In the genomic region with DNA sequence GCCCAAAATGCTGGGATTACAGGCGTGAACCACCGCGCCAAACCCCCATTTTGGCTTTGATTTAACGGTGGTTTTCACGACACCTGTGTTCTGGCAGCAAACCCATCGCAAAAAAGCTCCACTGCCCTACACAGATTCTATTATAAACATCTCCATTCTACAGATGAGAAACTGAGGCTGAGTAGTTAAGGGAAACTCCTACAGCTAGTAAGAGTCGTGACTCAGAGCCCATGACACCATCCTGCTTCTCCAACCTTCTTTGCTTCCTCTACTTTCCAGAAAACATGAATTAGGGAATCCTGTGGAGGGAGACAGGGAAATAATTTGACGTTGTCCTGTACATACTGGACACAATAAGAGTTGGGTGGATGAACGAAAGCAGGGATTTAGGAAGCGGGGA, we compare ENCODE assay signal across 8 cellular contexts. TPM values are rescaled to one million over a fixed set of nuclear protein-coding genes. Genes with fewer than 3 reads are reported as not detected.
DNase-seq lines count a peak whose midpoint lies in the region; TF ChIP-seq lines count a peak whose summit lies in the region.

No MANE protein-coding gene starts in this region.

- no peaks in the 10 kb centered on the region for H4K20me1 ChIP-seq in BLaER1 treated with 17β-estradiol and CSF1 and Interleukin-3, amounts not matched to agents 10 nM and 100 nM

- H3K4me3 Mint-ChIP-seq in neural crest cell: peak overlapping the region; percentile 92

- no peaks in the 10 kb centered on the region for H3K36me3 Mint-ChIP-seq in neural crest cell (ENCODE audit: low read depth)

- no peaks in the 10 kb centered on the region for H3K9me3 ChIP-seq in BLaER1 treated with 17β-estradiol and CSF1 and Interleukin-3, amounts not matched to agents 10 nM and 100 nM (replicated peaks in 1 of 11)
- H3K9me3 ChIP-seq in duodenal mucosa (ENCODE audit: control insufficient read depth in 1 of 2, low read length in 2 of 2): no peaks in the 10 kb centered on the region

- DNase-seq in NB4 (ENCODE audit: low read depth) (no peak), neural crest cell (ENCODE audit: low read depth, low spot score) (no peak), cortex of kidney (lab: John Stamatoyannopoulos, UW) (no peak), GM20000 (ENCODE audit: low spot score) (no peak), NCI-H1417 (lab: John Stamatoyannopoulos, UW) (no peak)
- DNase-seq in stimulated activated CD8-positive, alpha-beta memory T cell treated with anti-CD3 and anti-CD28 coated beads, Interleukin-4, amount 100 ng/mL, for 48 hours: no peak

- peaks cover 17% of the 10 kb centered on the region for H3K4me1 Mint-ChIP-seq in neural crest cell

- H3K9me3 Mint-ChIP-seq in neural crest cell: no peaks in the 10 kb centered on the region

- no peaks in the 10 kb centered on the region for H3K27me3 Mint-ChIP-seq in neural crest cell (ENCODE audit: low read depth)

- no peak overlapping the region for H3K27ac Mint-ChIP-seq in neural crest cell (ENCODE audit: unreplicated experiment)

- TF ChIP-seq CTCF in NB4 (IDR thresholded peaks at IDR 0.05; ENCODE audit: low read depth, low read length): no peak
- TF ChIP-seq CTCF in neural crest cell (conservative IDR thresholded peaks at IDR 0.05): no peak
- TF ChIP-seq CTCF in GM20000 (IDR thresholded peaks at IDR 0.05; ENCODE audit: extremely low read depth, missing control alignments): no peak

- TF ChIP-seq POLR2A in NB4 (IDR thresholded peaks at IDR 0.05; ENCODE audit: extremely low read depth, insufficient read length): no peak

- peaks cover 15 to 33% (median 23%) of the 10 kb centered on the region in 10 experiments for H3K4me1 ChIP-seq in BLaER1 treated with 17β-estradiol and CSF1 and Interleukin-3, amounts not matched to agents 10 nM and 100 nM
- peaks cover 9 to 13% of the 10 kb centered on the region in 2 donors for H3K4me1 ChIP-seq in duodenal mucosa (ENCODE audit: control insufficient read depth in 1 of 2, insufficient read depth in 2 of 2, low read length in 2 of 2)

- peak overlapping the region; percentile 55 to 95 (median 76) for H3K4me2 ChIP-seq in BLaER1 treated with 17β-estradiol and CSF1 and Interleukin-3, amounts not matched to agents 10 nM and 100 nM

- H3K36me3 ChIP-seq in BLaER1 treated with 17β-estradiol and CSF1 and Interleukin-3, amounts not matched to agents 10 nM and 100 nM: peaks cover 0 to 17% (median 5%) of the 10 kb centered on the region in 11 experiments; a peak in 10 of 22 replicates
- H3K36me3 ChIP-seq in duodenal mucosa (ENCODE audit: control insufficient read depth in 1 of 2, insufficient read depth in 2 of 2, low read length in 2 of 2): peaks cover 3% of the 10 kb centered on the region in 2 donors

- H3K27ac ChIP-seq in BLaER1 treated with 17β-estradiol and CSF1 and Interleukin-3, amounts not matched to agents 10 nM and 100 nM: peak overlapping the region in 2 of 11 experiments; percentile 79 to 82; a peak in 2 of 22 replicates
- no peak overlapping the region for H3K27ac ChIP-seq in duodenal mucosa (ENCODE audit: low read depth, low read length)

- peak overlapping the region in 7 of 10 experiments; percentile 58 to 76 (median 63); a peak in 10 of 20 replicates for H3K4me3 ChIP-seq in BLaER1 treated with 17β-estradiol and CSF1 and Interleukin-3, amounts not matched to agents 10 nM and 100 nM
- H3K4me3 ChIP-seq in NB4 (ENCODE audit: low read depth, low read length) (peak overlapping the region; percentile 63), duodenal mucosa (ENCODE audit: low read depth in 1 of 2, low read length in 2 of 2) (peak overlapping the region; percentile 73 to 84)

- peak overlapping the region in 4 of 11 experiments; percentile 74 to 84 (median 80); a peak in 7 of 22 replicates for H3K9ac ChIP-seq in BLaER1 treated with 17β-estradiol and CSF1 and Interleukin-3, amounts not matched to agents 10 nM and 100 nM
- peak overlapping the region in 1 of 2 donors; percentile 70 for H3K9ac ChIP-seq in duodenal mucosa (ENCODE audit: low read depth in 1 of 2, low read length in 2 of 2)

- no peaks in the 10 kb centered on the region for H3K27me3 ChIP-seq in BLaER1 treated with 17β-estradiol and CSF1 and Interleukin-3, amounts not matched to agents 10 nM and 100 nM
- H3K27me3 ChIP-seq in duodenal mucosa (ENCODE audit: control insufficient read depth in 1 of 2, insufficient read depth in 2 of 2, low read length in 2 of 2): no peaks in the 10 kb centered on the region

RNA-seq across cellular contexts. Expression of gene SNX15, which starts 0.4 kb away (rescaled TPM):
- total RNA-seq in neural crest cell: 31.7 and 36.5 TPM in 2 replicates

RNA-seq across cellular contexts. Expression of gene ARL2, which starts 12.8 kb away (rescaled TPM):
- total RNA-seq in neural crest cell: 112 and 117 TPM in 2 replicates

RNA-seq across cellular contexts. Expression of gene SAC3D1, which starts 14.2 kb away (rescaled TPM):
- 32.3 and 32.7 TPM in 2 replicates for total RNA-seq in neural crest cell

RNA-seq across cellular contexts. Expression of gene BATF2, which starts 30.0 kb away (rescaled TPM):
- 0.21 and 0.30 TPM in 2 replicates for total RNA-seq in neural crest cell

RNA-seq across cellular contexts. Expression of gene NAALADL1, which starts 31.5 kb away (rescaled TPM):
- 0.30 and 0.35 TPM in 2 replicates for total RNA-seq in neural crest cell
